ENCODE assay signal across 19 cellular contexts in genomic region chr6:93915961-93916360, GRCh38.
DNase-seq lines count a peak whose midpoint lies in the region; ATAC-seq and TF ChIP-seq lines count a peak whose summit lies in the region.
"Had no signal": no experiment of that assay in that cellular context is flagged by ENCODE, and none has a peak within 500 bp of the region (broad histone marks: within the 10 kb centered on the region; RNA-seq: fewer than 3 reads in every experiment).

No MANE protein-coding gene starts in this region.

- no peaks in the 10 kb centered on the region for H3K79me1 ChIP-seq in mesendoderm (ENCODE audit: low read length)

- DNase-seq in DMS53 (lab: John Stamatoyannopoulos, UW) (peak; percentile 30), DMS53 treated with DMSO at 0.1 percent for 48 hours (lab: John Stamatoyannopoulos, UW; ENCODE audit: unreplicated experiment) (no peak), colonic mucosa (peak; percentile 41), mesendoderm (no peak), NCI-H146 treated with DMSO at 0.1 percent for 48 hours (lab: John Stamatoyannopoulos, UW; ENCODE audit: unreplicated experiment) (no peak), NCI-H1417 (lab: John Stamatoyannopoulos, UW) (no peak)
- DNase-seq: AML-193; Calu3; CD4-positive, CD25-positive, alpha-beta regulatory T cell; DMS 273 treated with DMSO at 0.1 percent for 48 hours; DMS79 treated with DMSO at 0.1 percent for 48 hours; EL; HCEC 1CT; HFFc6; IMR-90; KBM-7 had no signal

- H4K8ac ChIP-seq in mesendoderm (ENCODE audit: low read depth, low read length) = peak overlapping the region; percentile 28

- H2BK15ac ChIP-seq in mesendoderm (replicated peaks; ENCODE audit: low read depth) = no peak overlapping the region

- H3K4me3 ChIP-seq in colonic mucosa (no peak overlapping the region), mesendoderm (ENCODE audit: low read length) (no peak overlapping the region)
- H3K4me3 ChIP-seq: BLaER1 treated with 17β-estradiol and CSF1 and Interleukin-3, amounts not matched to agents 10 nM and 100 nM had no signal

- H3K9me3 ChIP-seq in colonic mucosa = no peaks in the 10 kb centered on the region
- H3K9me3 ChIP-seq: BLaER1 treated with 17β-estradiol and CSF1 and Interleukin-3, amounts not matched to agents 10 nM and 100 nM had no signal

- no peak overlapping the region for H3K23ac ChIP-seq in mesendoderm (ENCODE audit: low read length)

- no peak for TF ChIP-seq CTCF in colonic mucosa (IDR thresholded peaks at IDR 0.05)

- H3K27me3 ChIP-seq in colonic mucosa = no peaks in the 10 kb centered on the region
- H3K27me3 ChIP-seq in mesendoderm (ENCODE audit: insufficient read depth, low read length, poor library complexity) = no peaks in the 10 kb centered on the region
- H3K27me3 ChIP-seq: BLaER1 treated with 17β-estradiol and CSF1 and Interleukin-3, amounts not matched to agents 10 nM and 100 nM had no signal

- H3K79me2 ChIP-seq in mesendoderm (ENCODE audit: control insufficient read depth, insufficient read depth, low read length) = no peaks in the 10 kb centered on the region

- H4K5ac ChIP-seq in mesendoderm (ENCODE audit: low read length) = no peak overlapping the region

- no peak overlapping the region for H2BK120ac ChIP-seq in mesendoderm (ENCODE audit: low read depth, low read length)

- H3K9ac ChIP-seq in colonic mucosa (ENCODE audit: low read depth in 2 of 2, low read length in 2 of 2) (no peak overlapping the region), mesendoderm (ENCODE audit: low read length) (no peak overlapping the region)
- H3K9ac ChIP-seq: BLaER1 treated with 17β-estradiol and CSF1 and Interleukin-3, amounts not matched to agents 10 nM and 100 nM had no signal

- H3K4ac ChIP-seq in mesendoderm (ENCODE audit: low read depth, low read length) = no peak overlapping the region

- H3K27ac ChIP-seq in colonic mucosa (peak overlapping the region; percentile 14), mesendoderm (ENCODE audit: low read depth, low read length) (no peak overlapping the region)
- H3K27ac ChIP-seq: 22Rv1; BLaER1 treated with 17β-estradiol and CSF1 and Interleukin-3, amounts not matched to agents 10 nM and 100 nM had no signal

- no peak overlapping the region for H3K18ac ChIP-seq in mesendoderm (ENCODE audit: low read length)

- H3K4me1 ChIP-seq in colonic mucosa (no peaks in the 10 kb centered on the region), mesendoderm (ENCODE audit: control insufficient read depth, low read depth, low read length) (no peaks in the 10 kb centered on the region)

- no peak overlapping the region for H2BK5ac ChIP-seq in mesendoderm (ENCODE audit: low read length)

- no peak overlapping the region for H3K4me2 ChIP-seq in mesendoderm (ENCODE audit: low read length)

- H3K56ac ChIP-seq in mesendoderm (ENCODE audit: low read length) = no peak overlapping the region

- no peaks in the 10 kb centered on the region for H3K36me3 ChIP-seq in colonic mucosa
- no peaks in the 10 kb centered on the region for H3K36me3 ChIP-seq in mesendoderm (ENCODE audit: control insufficient read depth, insufficient read depth, low read length)
- H3K36me3 ChIP-seq: BLaER1 treated with 17β-estradiol and CSF1 and Interleukin-3, amounts not matched to agents 10 nM and 100 nM had no signal

- intact Hi-C loops in colonic mucosa (cut with DNase I) = no loop called here

- H2AK5ac ChIP-seq in mesendoderm (ENCODE audit: low read length) = no peak overlapping the region

- ATAC-seq in HG03196 (IDR thresholded peaks at IDR 0.05; ENCODE audit: unreplicated experiment) = no peak

Comparison
In these comparisons a context has a peak if more than half of its experiments do, and no peak if none do; other contexts are left out.
1. DNase-seq: peak in DMS53 (single experiment) and colonic mucosa (single experiment); none in DMS53 treated with DMSO at 0.1 percent for 48 hours (single experiment), mesendoderm (single experiment), NCI-H146 treated with DMSO at 0.1 percent for 48 hours (single experiment) and NCI-H1417 (0 of 3).